ENCODE assay signal across 8 cellular contexts in genomic region chr14:75427482-75428229, GRCh38. TPM values are rescaled to one million over a fixed set of nuclear protein-coding genes. Genes with fewer than 3 reads are reported as not detected.
DNase-seq lines count a peak whose midpoint lies in the region; ATAC-seq and TF ChIP-seq lines count a peak whose summit lies in the region.

JDP2 (plus strand) TSS chr14:75428022; CDS start chr14:75437921, 9,899 bp downstream.

- H3K27me3 ChIP-seq in Caco-2 (replicated peaks; ENCODE audit: control insufficient read depth, insufficient read depth, low read length), result no peaks in the 10 kb centered on the region
- H3K27me3 ChIP-seq in Loucy (ENCODE audit: insufficient read depth, low read length, poor library complexity, severe bottlenecking), result no peaks in the 10 kb centered on the region
- no peaks in the 10 kb centered on the region for H3K27me3 ChIP-seq in mammary epithelial cell (ENCODE audit: insufficient read depth, low read length)
- peaks cover 40% of the 10 kb centered on the region for H3K27me3 ChIP-seq in iPS-18a (ENCODE audit: control insufficient read depth, insufficient read depth, low read length)
- H3K27me3 ChIP-seq in sigmoid colon, result no peaks in the 10 kb centered on the region

- peak in 1 of 2 experiments; percentile 34 for TF ChIP-seq CTCF in Caco-2 (IDR thresholded peaks at IDR 0.05; ENCODE audit: insufficient read depth in 1 of 2, low read depth in 1 of 2, low read length in 1 of 2, severe bottlenecking in 1 of 2, unreplicated experiment in 1 of 2)
- TF ChIP-seq CTCF in Loucy (conservative IDR thresholded peaks at IDR 0.05; ENCODE audit: low read length), result peak; percentile 14; the same call in 1 of the 2 replicates
- no peak for TF ChIP-seq CTCF in mammary epithelial cell (conservative IDR thresholded peaks at IDR 0.05 in 1 of 2, IDR thresholded peaks at IDR 0.05 in 1 of 2; ENCODE audit: extremely low read depth in 1 of 2, insufficient read depth in 1 of 2, low read depth in 1 of 2, low read length in 2 of 2)
- TF ChIP-seq CTCF in sigmoid colon (IDR thresholded peaks at IDR 0.05), result peak in 1 of 4 experiments; percentile 16

- H3K4me1 Mint-ChIP-seq in Caco-2 (ENCODE audit: low read depth, unreplicated experiment), result peaks cover 18% of the 10 kb centered on the region

- peak in 3 of 4 donors; percentile 30 to 65 (median 59) for TF ChIP-seq EP300 in sigmoid colon (IDR thresholded peaks at IDR 0.05)

- ATAC-seq in GM21390 (IDR thresholded peaks at IDR 0.05; ENCODE audit: unreplicated experiment) (peak; percentile 41), GM21786 (IDR thresholded peaks at IDR 0.05; ENCODE audit: unreplicated experiment) (no peak)

- no peaks in the 10 kb centered on the region; the same call in 1 of the 2 replicates for H3K36me3 ChIP-seq in Caco-2 (ENCODE audit: control insufficient read depth, insufficient read depth, low read length)
- no peaks in the 10 kb centered on the region for H3K36me3 ChIP-seq in Loucy (ENCODE audit: insufficient read depth, low read length)
- H3K36me3 ChIP-seq in mammary epithelial cell (ENCODE audit: insufficient read depth, low read length), result no peaks in the 10 kb centered on the region
- H3K36me3 ChIP-seq in iPS-18a (ENCODE audit: control insufficient read depth, low read depth, low read length), result no peaks in the 10 kb centered on the region
- H3K36me3 ChIP-seq in sigmoid colon, result peaks cover 0 to 9% (median 3%) of the 10 kb centered on the region in 4 donors

- in situ Hi-C loops in mammary epithelial cell (cut with MboI; ENCODE audit: low sequenced_read_pairs in 2 of 2), result no loop called here

- H3K4me3 Mint-ChIP-seq in Caco-2 (ENCODE audit: unreplicated experiment), result peak within 1 kb of the TSS; percentile 83

- no peaks in the 10 kb centered on the region for H3K9me2 ChIP-seq in Loucy (replicated peaks; ENCODE audit: low read depth, low read length)

- H3K27ac ChIP-seq in mammary epithelial cell (ENCODE audit: insufficient read depth, low read depth, low read length) (no peak within 1 kb of the TSS), iPS-18a (ENCODE audit: low read length) (no peak within 1 kb of the TSS), sigmoid colon (peak within 1 kb of the TSS; percentile 90 to 96 (median 94))

- H3F3A ChIP-seq in Loucy (ENCODE audit: low read depth), result peaks cover 4% of the 10 kb centered on the region; the same call in 1 of the 2 replicates

- H3K79me2 ChIP-seq in Loucy (ENCODE audit: insufficient read depth, low read length) (peaks cover 38% of the 10 kb centered on the region), mammary epithelial cell (ENCODE audit: insufficient read depth, low read length) (peaks cover 3% of the 10 kb centered on the region)

- H4K20me1 ChIP-seq in Loucy (ENCODE audit: insufficient read depth, low read length, poor library complexity, severe bottlenecking), result no peaks in the 10 kb centered on the region
- H4K20me1 ChIP-seq in mammary epithelial cell (ENCODE audit: insufficient read depth, low read length), result no peaks in the 10 kb centered on the region

- peaks cover 15% of the 10 kb centered on the region for H3K36me3 Mint-ChIP-seq in Caco-2 (ENCODE audit: insufficient read depth, unreplicated experiment)

- H3K9me3 Mint-ChIP-seq in Caco-2 (ENCODE audit: unreplicated experiment), result no peaks in the 10 kb centered on the region

- WGBS in mammary epithelial cell (ENCODE audit: low coverage, missing lambda C conversion rate), result 8% methylated on average over 10 of the region's 93 CpGs
- WGBS in sigmoid colon, 2 donors, result 1% methylated on average over 93 of the region's 93 CpGs

- peak within 1 kb of the TSS; percentile 67 for H3K27ac Mint-ChIP-seq in Caco-2 (ENCODE audit: unreplicated experiment)

- dilution Hi-C loops in mammary epithelial cell (cut with HindIII; ENCODE audit: low sequenced_read_pairs), result no loop called here

- H3K4me3 ChIP-seq in Caco-2 (ENCODE audit: low read depth, low read length) (peak within 1 kb of the TSS; percentile 84), Loucy (ENCODE audit: low read length, poor library complexity, severe bottlenecking) (peak within 1 kb of the TSS; percentile 82), mammary epithelial cell (replicated peaks in 1 of 3; ENCODE audit: insufficient read depth in 1 of 3, low read depth in 2 of 3, low read length in 3 of 3) (peak within 1 kb of the TSS; percentile 57 to 69 (median 66)), iPS-18a (ENCODE audit: low read length) (peak within 1 kb of the TSS; percentile 60), sigmoid colon (peak within 1 kb of the TSS; percentile 71 to 78 (median 76))

- BruUV-seq in Caco-2 (replicated peaks; lab: Mats Ljungman, UMichigan) (TSS peak; percentile 68), mammary epithelial cell (replicated peaks; lab: Mats Ljungman, UMichigan) (no TSS peak)

- peak; percentile 47 to 64 for TF ChIP-seq POLR2A in sigmoid colon (IDR thresholded peaks at IDR 0.05)

- POLR2A ChIA-PET in Caco-2 (lab: Charles Lee), result interaction anchor here (0.5 to 1.6 kb wide), 10 partner anchors 8 to 179 kb away, joined by 3 to 8 read pairs (median 4); no protein-coding TSS in a partner anchor

- CTCF ChIA-PET in Caco-2 (lab: Charles Lee), result interaction anchor here (0.6 to 1.1 kb wide), 6 partner anchors 9 to 554 kb away, joined by 3 to 7 read pairs (median 4); partner anchors contain the start of gene TGFB3
- CTCF ChIA-PET in mammary epithelial cell (lab: Charles Lee; ENCODE audit: low non-redundant PET), result no interaction called here

- H3K4me2 ChIP-seq in Loucy (ENCODE audit: low read depth, low read length, poor library complexity, severe bottlenecking), result peak within 1 kb of the TSS; percentile 82
- peak within 1 kb of the TSS; percentile 92 for H3K4me2 ChIP-seq in mammary epithelial cell (ENCODE audit: insufficient read depth, low read depth, low read length)

- peak; percentile 93 to 96 for DNase-seq in Caco-2
- DNase-seq in UCSD-AML1 (lab: John Stamatoyannopoulos, UW; ENCODE audit: unreplicated experiment), result peak; percentile 84
- peak; percentile 26 for DNase-seq in mammary epithelial cell
- DNase-seq in sigmoid colon, result peak; percentile 98

- H3K4me1 ChIP-seq in Caco-2 (peaks cover 19% of the 10 kb centered on the region), Loucy (ENCODE audit: insufficient read depth, low read length, poor library complexity, severe bottlenecking) (peaks cover 55% of the 10 kb centered on the region), mammary epithelial cell (ENCODE audit: insufficient read depth, low read length) (peaks cover 11% of the 10 kb centered on the region), iPS-18a (ENCODE audit: control insufficient read depth, low read depth, low read length) (peaks cover 8% of the 10 kb centered on the region), sigmoid colon (peaks cover 0 to 53% (median 44%) of the 10 kb centered on the region in 4 donors)

- peak within 1 kb of the TSS; percentile 82 for H2AFZ ChIP-seq in Loucy (ENCODE audit: low read length)
- H2AFZ ChIP-seq in mammary epithelial cell (ENCODE audit: low read depth, low read length), result peak within 1 kb of the TSS; percentile 81

- H3K9ac ChIP-seq in Loucy (ENCODE audit: low read depth, low read length, poor library complexity, severe bottlenecking) (peak within 1 kb of the TSS; percentile 81), mammary epithelial cell (ENCODE audit: insufficient read depth, low read length) (no peak within 1 kb of the TSS), iPS-18a (ENCODE audit: low read length) (peak within 1 kb of the TSS; percentile 53)

- H3K27me3 Mint-ChIP-seq in Caco-2 (ENCODE audit: insufficient read depth, unreplicated experiment), result no peaks in the 10 kb centered on the region

- 0 out of 2 replicates have a peak, but pooled peaks cover 9% of the 10 kb centered on the region for H3K9me3 ChIP-seq in Caco-2
- H3K9me3 ChIP-seq in Loucy (ENCODE audit: insufficient read depth, low read depth, low read length), result no peaks in the 10 kb centered on the region
- H3K9me3 ChIP-seq in mammary epithelial cell (replicated peaks; ENCODE audit: insufficient read depth, low read length), result peaks cover 5% of the 10 kb centered on the region
- H3K9me3 ChIP-seq in iPS-18a (ENCODE audit: control insufficient read depth, low read depth, low read length), result no peaks in the 10 kb centered on the region
- no peaks in the 10 kb centered on the region for H3K9me3 ChIP-seq in sigmoid colon

- intact Hi-C loops in Caco-2 (cut with micrococcal nuclease; ENCODE audit: unreplicated experiment), result loop anchor here (1.0 to 5.0 kb wide), 3 partner anchors 50 to 120 kb away; no protein-coding TSS in a partner anchor
- intact Hi-C loops in mammary epithelial cell (cut with micrococcal nuclease), result loop anchor here (1.0 to 5.0 kb wide), 2 partner anchors 26 to 120 kb away; no protein-coding TSS in a partner anchor
- intact Hi-C loops in sigmoid colon (cut with DNase I), result loop anchor here (2.0 to 5.0 kb wide), 3 partner anchors 27 to 119 kb away; no protein-coding TSS in a partner anchor

RNA-seq across cellular contexts. Expression of gene JDP2, which starts in this region (rescaled TPM):
- total RNA-seq in Caco-2 (2022) (95.7 TPM in 2 replicates), mammary epithelial cell (10 to 100 TPM; 13.8 to 39.7 TPM), sigmoid colon (10 to 100 TPM; 54.9 to 90.0 (median 58.0) TPM)
- polyA plus RNA-seq in mammary epithelial cell (9.5 TPM), sigmoid colon (10 to 100 TPM; 24.5 to 46.8 (median 32.8) TPM)
- 7.1 TPM for polyA minus RNA-seq in mammary epithelial cell

Comparison
In these comparisons a context has a peak if more than half of its experiments do, and no peak if none do; other contexts are left out.
1. DNase-seq: peak in every context shown above with its lines; median percentile 98 in sigmoid colon; 94 in Caco-2; 84 in UCSD-AML1; 26 in mammary epithelial cell.
2. H3K27ac ChIP-seq: peak in sigmoid colon (4 of 4); none in mammary epithelial cell (single experiment) and iPS-18a (single experiment).
3. Peak in every context shown above with its lines, with median percentiles within 50 percentile points of each other: H3K4me3 ChIP-seq.